ENCODE assay signal across 14 cellular contexts in genomic region chr12:47718531-47718930, GRCh38. TPM values are rescaled to one million over a fixed set of nuclear protein-coding genes. Genes with fewer than 3 reads are reported as not detected.
DNase-seq lines count a peak whose midpoint lies in the region; ATAC-seq lines count a peak whose summit lies in the region.
"Had no signal": no experiment of that assay in that cellular context is flagged by ENCODE, and none has a peak within 500 bp of the region (broad histone marks: within the 10 kb centered on the region; RNA-seq: fewer than 3 reads in every experiment).

No MANE protein-coding gene starts in this region.

- H3K9me3 ChIP-seq in BLaER1 = no peaks in the 10 kb centered on the region
- no peaks in the 10 kb centered on the region for H3K9me3 ChIP-seq in T-helper 17 cell (ENCODE audit: control insufficient read depth, low read length, poor library complexity, severe bottlenecking)
- H3K9me3 ChIP-seq: SK-N-SH had no signal

- H3K9ac ChIP-seq in BLaER1 = no peak overlapping the region
- H3K9ac ChIP-seq: SK-N-SH had no signal

- no peaks in the 10 kb centered on the region for H3K36me3 ChIP-seq in BLaER1

- ATAC-seq in T-helper 17 cell (no peak), HG03521 (IDR thresholded peaks at IDR 0.05; ENCODE audit: unreplicated experiment) (no peak), GM21825 (IDR thresholded peaks at IDR 0.05; ENCODE audit: unreplicated experiment) (no peak), GM18873 (IDR thresholded peaks at IDR 0.05; ENCODE audit: low FRiP score, unreplicated experiment) (no peak)

- DNase-seq in T-helper 17 cell (no peak), islet precursor cell (peak; percentile 49), medulla oblongata (ENCODE audit: extremely low spot score) (no peak)
- peak; percentile 6 for DNase-seq in stimulated activated CD8-positive, alpha-beta memory T cell treated with anti-CD3 and anti-CD28 coated beads, Interleukin-4, amount 100 ng/mL, for 48 hours
- DNase-seq: activated effector memory CD4-positive, alpha-beta T cell treated with anti-CD3 and anti-CD28 coated beads, Interleukin-2, amount 50 U/mL, for 16 hours; AML-193; NCI-H1436 treated with DMSO at 0.1 percent for 48 hours had no signal

- H3K27me3 ChIP-seq in BLaER1 = no peaks in the 10 kb centered on the region

- peak overlapping the region; percentile 86 for H3K27ac Mint-ChIP-seq in T-helper 17 cell

- no peak overlapping the region for H3K27ac ChIP-seq in BLaER1

- H3K4me3 ChIP-seq in BLaER1 = no peak overlapping the region

- H3K27me3 Mint-ChIP-seq in T-helper 17 cell = no peaks in the 10 kb centered on the region

- H3K36me3 Mint-ChIP-seq in T-helper 17 cell (ENCODE audit: low read depth) = peaks cover 3% of the 10 kb centered on the region

- no peak overlapping the region for H3K4me3 Mint-ChIP-seq in T-helper 17 cell

- H3K4me2 ChIP-seq in BLaER1 = peak overlapping the region; percentile 80; the same call in 1 of the 2 replicates
- H3K4me2 ChIP-seq: SK-N-SH had no signal

- peaks cover 27% of the 10 kb centered on the region for H3K4me1 Mint-ChIP-seq in T-helper 17 cell

- H4K20me1 ChIP-seq in BLaER1 = no peaks in the 10 kb centered on the region

- peaks cover 56% of the 10 kb centered on the region for H3K4me1 ChIP-seq in BLaER1

RNA-seq across cellular contexts. Expression of gene ENDOU, which starts 6.8 kb away (rescaled TPM):
- total RNA-seq in T-helper 17 cell = under 1 TPM in 1 of 2 donors, not detected in 1; 0.12 TPM
- total RNA-seq: bronchial epithelial cell, frontal cortex had no signal

RNA-seq across cellular contexts. Expression of gene RPAP3, which starts 12.7 kb away (rescaled TPM):
- total RNA-seq in T-helper 17 cell = 10 to 100 TPM; 22.7 to 23.5 TPM

RNA-seq across cellular contexts. Expression of gene RAPGEF3, which starts 40.1 kb away (rescaled TPM):
- under 1 TPM; 0.27 to 0.55 TPM for total RNA-seq in T-helper 17 cell

RNA-seq across cellular contexts. Expression of gene SLC48A1, which starts 54.5 kb away (rescaled TPM):
- 1 to 10 TPM; 5.9 to 6.9 TPM for total RNA-seq in T-helper 17 cell

Comparison
In these comparisons a context has a peak if more than half of its experiments do, and no peak if none do; other contexts are left out.
1. DNase-seq: peak in islet precursor cell (single experiment) and stimulated activated CD8-positive, alpha-beta memory T cell treated with anti-CD3 and anti-CD28 coated beads, Interleukin-4, amount 100 ng/mL, for 48 hours (single experiment); none in T-helper 17 cell (0 of 3) and medulla oblongata (single experiment).